ENCODE assay signal across 2 cellular contexts in the genomic region with DNA sequence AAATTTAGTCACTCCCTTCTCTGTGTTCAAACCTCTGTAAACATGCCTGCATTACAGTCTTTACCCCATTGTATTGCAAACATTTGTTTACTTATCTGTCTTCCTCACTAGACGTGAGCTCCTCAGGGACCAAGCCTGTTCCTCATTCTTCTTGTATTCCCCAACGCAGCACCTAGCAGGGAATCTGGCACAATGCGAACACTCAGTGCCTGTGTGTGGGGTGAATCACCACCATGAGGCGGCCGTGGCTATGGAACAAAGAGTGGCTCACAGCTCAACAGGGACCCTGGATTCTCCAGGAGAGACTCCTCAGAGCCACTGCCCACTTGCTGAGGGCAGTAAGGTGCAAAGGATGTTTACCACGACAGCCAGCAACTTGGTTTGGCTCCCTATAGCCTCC.
TF ChIP-seq lines count a peak whose summit lies in the region.

No MANE protein-coding gene starts in this region.

TF ChIP-seq in GM23338, 12 proteins besides CTCF, POLR2A, EP300 and RAD21 (continued from another document):
- TF ChIP-seq, protein P1, sequence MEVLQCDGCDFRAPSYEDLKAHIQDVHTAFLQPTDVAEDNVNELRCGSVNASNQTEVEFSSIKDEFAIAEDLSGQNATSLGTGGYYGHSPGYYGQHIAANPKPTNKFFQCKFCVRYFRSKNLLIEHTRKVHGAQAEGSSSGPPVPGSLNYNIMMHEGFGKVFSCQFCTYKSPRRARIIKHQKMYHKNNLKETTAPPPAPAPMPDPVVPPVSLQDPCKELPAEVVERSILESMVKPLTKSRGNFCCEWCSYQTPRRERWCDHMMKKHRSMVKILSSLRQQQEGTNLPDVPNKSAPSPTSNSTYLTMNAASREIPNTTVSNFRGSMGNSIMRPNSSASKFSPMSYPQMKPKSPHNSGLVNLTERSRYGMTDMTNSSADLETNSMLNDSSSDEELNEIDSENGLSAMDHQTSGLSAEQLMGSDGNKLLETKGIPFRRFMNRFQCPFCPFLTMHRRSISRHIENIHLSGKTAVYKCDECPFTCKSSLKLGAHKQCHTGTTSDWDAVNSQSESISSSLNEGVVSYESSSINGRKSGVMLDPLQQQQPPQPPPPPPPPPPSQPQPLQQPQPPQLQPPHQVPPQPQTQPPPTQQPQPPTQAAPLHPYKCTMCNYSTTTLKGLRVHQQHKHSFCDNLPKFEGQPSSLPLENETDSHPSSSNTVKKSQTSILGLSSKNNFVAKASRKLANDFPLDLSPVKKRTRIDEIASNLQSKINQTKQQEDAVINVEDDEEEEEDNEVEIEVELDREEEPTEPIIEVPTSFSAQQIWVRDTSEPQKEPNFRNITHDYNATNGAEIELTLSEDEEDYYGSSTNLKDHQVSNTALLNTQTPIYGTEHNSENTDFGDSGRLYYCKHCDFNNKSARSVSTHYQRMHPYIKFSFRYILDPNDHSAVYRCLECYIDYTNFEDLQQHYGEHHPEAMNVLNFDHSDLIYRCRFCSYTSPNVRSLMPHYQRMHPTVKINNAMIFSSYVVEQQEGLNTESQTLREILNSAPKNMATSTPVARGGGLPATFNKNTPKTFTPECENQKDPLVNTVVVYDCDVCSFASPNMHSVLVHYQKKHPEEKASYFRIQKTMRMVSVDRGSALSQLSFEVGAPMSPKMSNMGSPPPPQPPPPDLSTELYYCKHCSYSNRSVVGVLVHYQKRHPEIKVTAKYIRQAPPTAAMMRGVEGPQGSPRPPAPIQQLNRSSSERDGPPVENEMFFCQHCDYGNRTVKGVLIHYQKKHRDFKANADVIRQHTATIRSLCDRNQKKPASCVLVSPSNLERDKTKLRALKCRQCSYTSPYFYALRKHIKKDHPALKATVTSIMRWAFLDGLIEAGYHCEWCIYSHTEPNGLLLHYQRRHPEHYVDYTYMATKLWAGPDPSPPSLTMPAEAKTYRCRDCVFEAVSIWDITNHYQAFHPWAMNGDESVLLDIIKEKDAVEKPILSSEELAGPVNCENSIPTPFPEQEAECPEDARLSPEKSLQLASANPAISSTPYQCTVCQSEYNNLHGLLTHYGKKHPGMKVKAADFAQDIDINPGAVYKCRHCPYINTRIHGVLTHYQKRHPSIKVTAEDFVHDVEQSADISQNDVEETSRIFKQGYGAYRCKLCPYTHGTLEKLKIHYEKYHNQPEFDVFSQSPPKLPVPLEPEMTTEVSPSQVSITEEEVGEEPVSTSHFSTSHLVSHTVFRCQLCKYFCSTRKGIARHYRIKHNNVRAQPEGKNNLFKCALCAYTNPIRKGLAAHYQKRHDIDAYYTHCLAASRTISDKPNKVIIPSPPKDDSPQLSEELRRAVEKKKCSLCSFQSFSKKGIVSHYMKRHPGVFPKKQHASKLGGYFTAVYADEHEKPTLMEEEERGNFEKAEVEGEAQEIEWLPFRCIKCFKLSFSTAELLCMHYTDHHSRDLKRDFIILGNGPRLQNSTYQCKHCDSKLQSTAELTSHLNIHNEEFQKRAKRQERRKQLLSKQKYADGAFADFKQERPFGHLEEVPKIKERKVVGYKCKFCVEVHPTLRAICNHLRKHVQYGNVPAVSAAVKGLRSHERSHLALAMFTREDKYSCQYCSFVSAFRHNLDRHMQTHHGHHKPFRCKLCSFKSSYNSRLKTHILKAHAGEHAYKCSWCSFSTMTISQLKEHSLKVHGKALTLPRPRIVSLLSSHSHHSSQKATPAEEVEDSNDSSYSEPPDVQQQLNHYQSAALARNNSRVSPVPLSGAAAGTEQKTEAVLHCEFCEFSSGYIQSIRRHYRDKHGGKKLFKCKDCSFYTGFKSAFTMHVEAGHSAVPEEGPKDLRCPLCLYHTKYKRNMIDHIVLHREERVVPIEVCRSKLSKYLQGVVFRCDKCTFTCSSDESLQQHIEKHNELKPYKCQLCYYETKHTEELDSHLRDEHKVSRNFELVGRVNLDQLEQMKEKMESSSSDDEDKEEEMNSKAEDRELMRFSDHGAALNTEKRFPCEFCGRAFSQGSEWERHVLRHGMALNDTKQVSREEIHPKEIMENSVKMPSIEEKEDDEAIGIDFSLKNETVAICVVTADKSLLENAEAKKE (CRISPR knock-in tag; IDR thresholded peaks at IDR 0.05): peak; percentile 55; the same call in 1 of the 2 replicates
- TF ChIP-seq ZNF331 (CRISPR knock-in tag; IDR thresholded peaks at IDR 0.05; ENCODE audit: low read depth) (no peak), JUNB (IDR thresholded peaks at IDR 0.05; ENCODE audit: unreplicated experiment) (no peak)
- TF ChIP-seq, protein P2, sequence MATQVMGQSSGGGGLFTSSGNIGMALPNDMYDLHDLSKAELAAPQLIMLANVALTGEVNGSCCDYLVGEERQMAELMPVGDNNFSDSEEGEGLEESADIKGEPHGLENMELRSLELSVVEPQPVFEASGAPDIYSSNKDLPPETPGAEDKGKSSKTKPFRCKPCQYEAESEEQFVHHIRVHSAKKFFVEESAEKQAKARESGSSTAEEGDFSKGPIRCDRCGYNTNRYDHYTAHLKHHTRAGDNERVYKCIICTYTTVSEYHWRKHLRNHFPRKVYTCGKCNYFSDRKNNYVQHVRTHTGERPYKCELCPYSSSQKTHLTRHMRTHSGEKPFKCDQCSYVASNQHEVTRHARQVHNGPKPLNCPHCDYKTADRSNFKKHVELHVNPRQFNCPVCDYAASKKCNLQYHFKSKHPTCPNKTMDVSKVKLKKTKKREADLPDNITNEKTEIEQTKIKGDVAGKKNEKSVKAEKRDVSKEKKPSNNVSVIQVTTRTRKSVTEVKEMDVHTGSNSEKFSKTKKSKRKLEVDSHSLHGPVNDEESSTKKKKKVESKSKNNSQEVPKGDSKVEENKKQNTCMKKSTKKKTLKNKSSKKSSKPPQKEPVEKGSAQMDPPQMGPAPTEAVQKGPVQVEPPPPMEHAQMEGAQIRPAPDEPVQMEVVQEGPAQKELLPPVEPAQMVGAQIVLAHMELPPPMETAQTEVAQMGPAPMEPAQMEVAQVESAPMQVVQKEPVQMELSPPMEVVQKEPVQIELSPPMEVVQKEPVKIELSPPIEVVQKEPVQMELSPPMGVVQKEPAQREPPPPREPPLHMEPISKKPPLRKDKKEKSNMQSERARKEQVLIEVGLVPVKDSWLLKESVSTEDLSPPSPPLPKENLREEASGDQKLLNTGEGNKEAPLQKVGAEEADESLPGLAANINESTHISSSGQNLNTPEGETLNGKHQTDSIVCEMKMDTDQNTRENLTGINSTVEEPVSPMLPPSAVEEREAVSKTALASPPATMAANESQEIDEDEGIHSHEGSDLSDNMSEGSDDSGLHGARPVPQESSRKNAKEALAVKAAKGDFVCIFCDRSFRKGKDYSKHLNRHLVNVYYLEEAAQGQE (IDR thresholded peaks at IDR 0.05; ENCODE audit: unreplicated experiment): no peak
- TF ChIP-seq, protein P3, sequence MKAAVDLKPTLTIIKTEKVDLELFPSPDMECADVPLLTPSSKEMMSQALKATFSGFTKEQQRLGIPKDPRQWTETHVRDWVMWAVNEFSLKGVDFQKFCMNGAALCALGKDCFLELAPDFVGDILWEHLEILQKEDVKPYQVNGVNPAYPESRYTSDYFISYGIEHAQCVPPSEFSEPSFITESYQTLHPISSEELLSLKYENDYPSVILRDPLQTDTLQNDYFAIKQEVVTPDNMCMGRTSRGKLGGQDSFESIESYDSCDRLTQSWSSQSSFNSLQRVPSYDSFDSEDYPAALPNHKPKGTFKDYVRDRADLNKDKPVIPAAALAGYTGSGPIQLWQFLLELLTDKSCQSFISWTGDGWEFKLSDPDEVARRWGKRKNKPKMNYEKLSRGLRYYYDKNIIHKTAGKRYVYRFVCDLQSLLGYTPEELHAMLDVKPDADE (IDR thresholded peaks at IDR 0.05): no peak

TF ChIP-seq in WTC11, 78 proteins besides CTCF, POLR2A, EP300 and RAD21 (continued from another document):
- TF ChIP-seq, protein P4, sequence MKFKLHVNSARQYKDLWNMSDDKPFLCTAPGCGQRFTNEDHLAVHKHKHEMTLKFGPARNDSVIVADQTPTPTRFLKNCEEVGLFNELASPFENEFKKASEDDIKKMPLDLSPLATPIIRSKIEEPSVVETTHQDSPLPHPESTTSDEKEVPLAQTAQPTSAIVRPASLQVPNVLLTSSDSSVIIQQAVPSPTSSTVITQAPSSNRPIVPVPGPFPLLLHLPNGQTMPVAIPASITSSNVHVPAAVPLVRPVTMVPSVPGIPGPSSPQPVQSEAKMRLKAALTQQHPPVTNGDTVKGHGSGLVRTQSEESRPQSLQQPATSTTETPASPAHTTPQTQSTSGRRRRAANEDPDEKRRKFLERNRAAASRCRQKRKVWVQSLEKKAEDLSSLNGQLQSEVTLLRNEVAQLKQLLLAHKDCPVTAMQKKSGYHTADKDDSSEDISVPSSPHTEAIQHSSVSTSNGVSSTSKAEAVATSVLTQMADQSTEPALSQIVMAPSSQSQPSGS (CRISPR knock-in tag; IDR thresholded peaks at IDR 0.05; ENCODE audit: borderline replicate concordance, low read depth): no peak
- TF ChIP-seq RORB (CRISPR knock-in tag; IDR thresholded peaks at IDR 0.05) (no peak), ESRRA (CRISPR knock-in tag; IDR thresholded peaks at IDR 0.05; ENCODE audit: borderline replicate concordance) (no peak), EMX1 (CRISPR knock-in tag; IDR thresholded peaks at IDR 0.05) (no peak), CBFB (CRISPR knock-in tag; IDR thresholded peaks at IDR 0.05; ENCODE audit: low read depth) (no peak)
- TF ChIP-seq, protein P5, sequence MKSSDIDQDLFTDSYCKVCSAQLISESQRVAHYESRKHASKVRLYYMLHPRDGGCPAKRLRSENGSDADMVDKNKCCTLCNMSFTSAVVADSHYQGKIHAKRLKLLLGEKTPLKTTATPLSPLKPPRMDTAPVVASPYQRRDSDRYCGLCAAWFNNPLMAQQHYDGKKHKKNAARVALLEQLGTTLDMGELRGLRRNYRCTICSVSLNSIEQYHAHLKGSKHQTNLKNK (CRISPR knock-in tag; IDR thresholded peaks at IDR 0.05): no peak
